In the genomic region with DNA sequence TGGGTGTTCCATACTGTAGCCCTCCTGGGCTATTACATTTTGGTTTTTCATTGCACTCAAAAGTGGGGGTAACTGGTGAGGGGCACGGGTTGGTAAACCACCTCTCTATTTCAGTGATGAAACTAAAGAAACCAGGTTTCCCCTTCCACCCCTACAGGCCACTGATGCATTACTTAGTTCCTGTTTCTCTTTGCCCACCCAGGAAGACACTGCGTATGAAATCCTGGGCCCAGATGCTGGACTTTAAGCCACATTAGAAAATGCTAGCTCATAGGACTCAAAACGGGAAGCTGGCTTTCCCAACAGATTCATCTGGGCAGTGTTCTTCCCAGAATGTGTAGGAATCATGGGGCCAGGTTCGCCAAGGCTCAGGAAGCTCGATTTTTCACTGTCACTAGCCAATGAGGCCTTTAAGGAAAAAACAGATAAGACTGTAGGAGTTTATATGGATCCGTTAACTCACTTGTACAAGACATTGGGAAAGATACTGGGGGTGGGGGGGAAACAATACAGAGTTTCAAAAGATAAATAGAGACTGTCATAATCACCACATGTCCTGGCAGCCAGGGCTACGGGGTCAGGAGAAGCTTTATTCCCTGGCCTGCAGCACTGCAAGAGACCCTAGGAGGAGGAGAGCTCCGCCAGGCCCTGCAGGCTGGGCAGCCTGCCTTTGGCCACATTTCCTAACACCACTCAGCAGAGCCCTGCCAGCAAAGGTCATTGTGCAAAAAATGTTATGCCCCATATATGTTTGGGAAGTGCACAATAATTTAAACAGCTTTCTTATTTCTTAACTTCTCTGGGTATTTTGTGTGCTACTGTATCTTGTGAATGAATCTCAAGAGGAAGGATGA, we compare ENCODE assay signal across 8 cellular contexts.
A peak's percentile ranks its signal among the peaks of the same experiment; 100 is the strongest.
DNase-seq lines count a peak whose midpoint lies in the region; ATAC-seq and TF ChIP-seq lines count a peak whose summit lies in the region.
"Not testable (repeated sequence)": the region's sequence is repeated elsewhere in the genome, so short reads cannot be mapped to it uniquely, and the experiment has no call there.

No MANE protein-coding gene starts in this region.

- not testable (repeated sequence) for H3K4me3 Mint-ChIP-seq in activated T-helper 1 cell treated with anti-CD3 and anti-CD28 coated beads, Interleukin-12 subunit alpha, Interleukin-12 subunit beta, Interleukin-2, Interleukin-4 antibody, amounts not matched to agents 30 ng/mL and 10 ng/mL and 1 ng/mL, durations not matched to agents 14 hours and 24 hours and 36 hours; stimulated activated naive B cell treated with anti-CD40 and anti-IgM and Interleukin-4, amounts not matched to agents 10 μg/mL and 1 μg/mL and 100 μg/mL, for 72 hours

- not testable (repeated sequence) for H3K4me1 ChIP-seq in right lobe of liver

- H3K36me3 Mint-ChIP-seq in activated T-helper 1 cell treated with anti-CD3 and anti-CD28 coated beads, Interleukin-12 subunit alpha, Interleukin-12 subunit beta, Interleukin-2, Interleukin-4 antibody, amounts not matched to agents 30 ng/mL and 10 ng/mL and 1 ng/mL, durations not matched to agents 14 hours and 24 hours and 36 hours (ENCODE audit: low read depth), result peaks cover 26% of the 10 kb centered on the region
- not testable (repeated sequence) for H3K36me3 Mint-ChIP-seq in stimulated activated naive B cell treated with anti-CD40 and anti-IgM and Interleukin-4, amounts not matched to agents 10 μg/mL and 1 μg/mL and 100 μg/mL, for 72 hours

- H3K9me3 Mint-ChIP-seq in activated T-helper 1 cell treated with anti-CD3 and anti-CD28 coated beads, Interleukin-12 subunit alpha, Interleukin-12 subunit beta, Interleukin-2, Interleukin-4 antibody, amounts not matched to agents 30 ng/mL and 10 ng/mL and 1 ng/mL, durations not matched to agents 14 hours and 24 hours and 36 hours; stimulated activated naive B cell treated with anti-CD40 and anti-IgM and Interleukin-4, amounts not matched to agents 10 μg/mL and 1 μg/mL and 100 μg/mL, for 72 hours: not testable (repeated sequence)

- peak overlapping the region; percentile 23 for H3K27ac Mint-ChIP-seq in activated T-helper 1 cell treated with anti-CD3 and anti-CD28 coated beads, Interleukin-12 subunit alpha, Interleukin-12 subunit beta, Interleukin-2, Interleukin-4 antibody, amounts not matched to agents 30 ng/mL and 10 ng/mL and 1 ng/mL, durations not matched to agents 14 hours and 24 hours and 36 hours
- peak overlapping the region; percentile 65 for H3K27ac Mint-ChIP-seq in stimulated activated naive B cell treated with anti-CD40 and anti-IgM and Interleukin-4, amounts not matched to agents 10 μg/mL and 1 μg/mL and 100 μg/mL, for 72 hours

- not testable (repeated sequence) for H3K27me3 Mint-ChIP-seq in activated T-helper 1 cell treated with anti-CD3 and anti-CD28 coated beads, Interleukin-12 subunit alpha, Interleukin-12 subunit beta, Interleukin-2, Interleukin-4 antibody, amounts not matched to agents 30 ng/mL and 10 ng/mL and 1 ng/mL, durations not matched to agents 14 hours and 24 hours and 36 hours (ENCODE audit: insufficient read depth); stimulated activated naive B cell treated with anti-CD40 and anti-IgM and Interleukin-4, amounts not matched to agents 10 μg/mL and 1 μg/mL and 100 μg/mL, for 72 hours

- not testable (repeated sequence) for H3K9me3 ChIP-seq in KOPT-K1 (ENCODE audit: insufficient read depth, low read length, poor library complexity, severe bottlenecking); right lobe of liver

- not testable (repeated sequence) for TF ChIP-seq CTCF in foreskin fibroblast (IDR thresholded peaks at IDR 0.05; ENCODE audit: low read depth, low read length); right lobe of liver (IDR thresholded peaks at IDR 0.05)

- H3K36me3 ChIP-seq in KOPT-K1 (ENCODE audit: insufficient read depth, low read length); right lobe of liver: not testable (repeated sequence)

- ATAC-seq in GM18505 (IDR thresholded peaks at IDR 0.05; ENCODE audit: unreplicated experiment) (peak; percentile 66), GM21526 (IDR thresholded peaks at IDR 0.05; ENCODE audit: low FRiP score, unreplicated experiment) (peak; percentile 35), HG02938 (IDR thresholded peaks at IDR 0.05; ENCODE audit: unreplicated experiment) (peak; percentile 34), right lobe of liver (peak; percentile 58 to 87 (median 78))
- ATAC-seq in stimulated activated naive B cell treated with anti-CD40 and anti-IgM and Interleukin-4, amounts not matched to agents 10 μg/mL and 1 μg/mL and 100 μg/mL, for 72 hours (replicated peaks), result peak; percentile 65 to 73

- not testable (repeated sequence) for H3K4me3 ChIP-seq in foreskin fibroblast (ENCODE audit: low read depth in 1 of 2, low read length in 2 of 2); right lobe of liver

- not testable (repeated sequence) for DNase-seq in activated T-helper 1 cell treated with anti-CD3 and anti-CD28 coated beads, Interleukin-12 subunit alpha, Interleukin-12 subunit beta, Interleukin-2, Interleukin-4 antibody, amounts not matched to agents 30 ng/mL and 10 ng/mL and 1 ng/mL, durations not matched to agents 14 hours and 24 hours and 36 hours (ENCODE audit: low spot score); stimulated activated naive B cell treated with anti-CD40 and anti-IgM and Interleukin-4, amounts not matched to agents 10 μg/mL and 1 μg/mL and 100 μg/mL, for 72 hours
- DNase-seq in foreskin fibroblast, result peak; percentile 9 to 32
- peak; percentile 34 to 57 (median 49) for DNase-seq in right lobe of liver

- intact Hi-C loops in activated T-helper 1 cell treated with anti-CD3 and anti-CD28 coated beads, Interleukin-12 subunit alpha, Interleukin-12 subunit beta, Interleukin-2, Interleukin-4 antibody, amounts not matched to agents 30 ng/mL and 10 ng/mL and 1 ng/mL, durations not matched to agents 14 hours and 24 hours and 36 hours (cut with micrococcal nuclease); right lobe of liver (cut with DNase I): not testable (repeated sequence)

- peak overlapping the region; percentile 48 for H3K27ac ChIP-seq in KOPT-K1 (ENCODE audit: low read depth, low read length, poor library complexity, severe bottlenecking)
- H3K27ac ChIP-seq in right lobe of liver, result not testable (repeated sequence)

- H3K4me1 Mint-ChIP-seq in activated T-helper 1 cell treated with anti-CD3 and anti-CD28 coated beads, Interleukin-12 subunit alpha, Interleukin-12 subunit beta, Interleukin-2, Interleukin-4 antibody, amounts not matched to agents 30 ng/mL and 10 ng/mL and 1 ng/mL, durations not matched to agents 14 hours and 24 hours and 36 hours (ENCODE audit: low read depth), result peaks cover 22% of the 10 kb centered on the region
- peaks cover 25 to 52% of the 10 kb centered on the region in 2 donors for H3K4me1 Mint-ChIP-seq in stimulated activated naive B cell treated with anti-CD40 and anti-IgM and Interleukin-4, amounts not matched to agents 10 μg/mL and 1 μg/mL and 100 μg/mL, for 72 hours

- not testable (repeated sequence) for TF ChIP-seq POLR2A in GM18505 (IDR thresholded peaks at IDR 0.05; ENCODE audit: borderline replicate concordance, extremely low read depth, insufficient read depth, insufficient read length); right lobe of liver (IDR thresholded peaks at IDR 0.05)

- 33% methylated on average over 6 of the region's 8 CpGs for WGBS in right lobe of liver (ENCODE audit: insufficient coverage, low coverage, low lambda C conversion rate, missing lambda C conversion rate)

- H3K27me3 ChIP-seq in right lobe of liver, result not testable (repeated sequence)
